ENCODE assay signal across 8 cellular contexts in genomic region chr15:40047413-40048154, GRCh38. TPM values are rescaled to one million over a fixed set of nuclear protein-coding genes. Genes with fewer than 3 reads are reported as not detected.
DNase-seq lines count a peak whose midpoint lies in the region; ATAC-seq and TF ChIP-seq lines count a peak whose summit lies in the region.

No MANE protein-coding gene starts in this region.

- H3K36me3 ChIP-seq in A673 (ENCODE audit: insufficient read depth, low read length, poor library complexity, severe bottlenecking), result no peaks in the 10 kb centered on the region
- H3K36me3 ChIP-seq in ascending aorta, result no peaks in the 10 kb centered on the region

- intact Hi-C loops in A673 (cut with micrococcal nuclease; ENCODE audit: unreplicated experiment), result loop anchor here (10.0 kb wide), 1 partner anchor 377 kb away; no protein-coding TSS in a partner anchor
- intact Hi-C loops in ascending aorta (cut with DNase I), result loop anchor here (5.0 kb wide), 1 partner anchor 170 kb away; no protein-coding TSS in a partner anchor

- ATAC-seq in GM18867 (IDR thresholded peaks at IDR 0.05; ENCODE audit: unreplicated experiment), result peak; percentile 41
- peak; percentile 53 for ATAC-seq in HG03159 (IDR thresholded peaks at IDR 0.05; ENCODE audit: unreplicated experiment)

- no TSS peak for BruUV-seq in A673 (replicated peaks; lab: Mats Ljungman, UMichigan)

- TF ChIP-seq CTCF in A673 (conservative IDR thresholded peaks at IDR 0.05; ENCODE audit: low read depth, low read length) (no peak), ascending aorta (IDR thresholded peaks at IDR 0.05) (no peak)

- H3K4me1 ChIP-seq in A673 (ENCODE audit: insufficient read depth, low read length, poor library complexity, severe bottlenecking) (peaks cover 35% of the 10 kb centered on the region), ascending aorta (peaks cover 0 to 10% of the 10 kb centered on the region in 2 donors)

- H3K9me3 ChIP-seq in A673 (ENCODE audit: low read depth, low read length, poor library complexity, severe bottlenecking), result no peaks in the 10 kb centered on the region
- H3K9me3 ChIP-seq in ascending aorta, result no peaks in the 10 kb centered on the region

- H3K27me3 ChIP-seq in A673 (replicated peaks; ENCODE audit: insufficient read depth, low read depth, low read length, poor library complexity), result no peaks in the 10 kb centered on the region
- no peaks in the 10 kb centered on the region for H3K27me3 ChIP-seq in ascending aorta

- peak overlapping the region; percentile 69 for H3K27ac ChIP-seq in A673 (ENCODE audit: low read depth, low read length, poor library complexity, severe bottlenecking)
- peak overlapping the region; percentile 53 to 60 for H3K27ac ChIP-seq in ascending aorta

- POLR2A ChIA-PET in A673 (lab: Charles Lee; ENCODE audit: low non-redundant PET), result interaction anchor here (0.5 to 0.6 kb wide), 4 partner anchors 54 to 225 kb away, joined by 3 to 22 read pairs (median 4); partner anchors contain the start of gene BUB1B

- DNase-seq in A673 (ENCODE audit: low spot score), result peak; percentile 88
- peak; percentile 24 for DNase-seq in RPMI8226
- DNase-seq in ascending aorta (ENCODE audit: low spot score in 2 of 2), result peak; percentile 51 to 76
- DNase-seq in left kidney (ENCODE audit: low read depth, low spot score), result peak; percentile 95
- DNase-seq in stimulated activated CD8-positive, alpha-beta memory T cell treated with anti-CD3 and anti-CD28 coated beads, Interleukin-15, amount 100 ng/mL, for 48 hours (ENCODE audit: low read depth in 2 of 2), result peak; percentile 71
- DNase-seq in cerebellar cortex (ENCODE audit: low spot score), result no peak

- no peak overlapping the region for H3K4me3 ChIP-seq in A673 (ENCODE audit: low read depth, low read length, poor library complexity, severe bottlenecking)
- no peak overlapping the region for H3K4me3 ChIP-seq in ascending aorta

- CTCF ChIA-PET in A673 (lab: Charles Lee), result interaction anchor here (0.7 to 2.4 kb wide), 6 partner anchors 58 to 266 kb away, joined by 3 to 9 read pairs (median 4); partner anchors contain the start of gene BUB1B

RNA-seq across cellular contexts. Expression of gene SRP14, which starts 8.6 kb away (rescaled TPM):
- total RNA-seq in A673 (2021) (272 and 274 TPM in 2 replicates), ascending aorta (365 TPM)
